ENCODE assay signal across 16 cellular contexts in the genomic region with DNA sequence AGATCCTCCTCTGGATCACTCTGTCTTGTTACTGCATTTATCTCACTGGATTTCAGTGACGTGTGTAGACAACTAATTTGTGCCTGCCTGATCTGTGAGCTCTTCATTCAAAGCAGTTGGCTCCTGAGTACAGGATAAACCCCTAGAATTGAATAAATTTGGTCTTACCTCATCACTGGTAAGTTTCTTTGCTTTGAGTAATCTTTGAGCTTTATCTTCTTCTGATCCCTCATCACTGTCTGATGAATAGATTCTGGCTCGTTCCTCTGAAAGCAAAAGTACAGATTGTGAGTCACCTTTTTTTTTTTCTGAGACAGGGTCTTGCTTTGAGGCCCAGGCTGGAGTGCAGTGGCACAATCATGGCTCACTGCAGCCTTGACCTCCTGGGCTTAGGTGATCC.
"Had no signal": no experiment of that assay in that cellular context is flagged by ENCODE, and none has a peak within 500 bp of the region (broad histone marks: within the 10 kb centered on the region; RNA-seq: fewer than 3 reads in every experiment).

No MANE protein-coding gene starts in this region.

- H3K4me3 Mint-ChIP-seq: activated naive CD4-positive, alpha-beta T cell treated with anti-CD3 and anti-CD28 coated beads, Interleukin-2, amount 10 ng/mL, durations not matched to agents 7 days and 5 days; brain; naive thymus-derived CD4-positive, alpha-beta T cell had no signal

- H3K27me3 ChIP-seq: esophagus squamous epithelium, pancreas, stomach, testis, upper lobe of left lung had no signal

- H3K4me3 ChIP-seq: coronary artery, esophagus squamous epithelium, left ventricle myocardium inferior, pancreas, stomach, testis, upper lobe of left lung had no signal

- DNase-seq: activated naive CD4-positive, alpha-beta T cell treated with anti-CD3 and anti-CD28 coated beads, Interleukin-2, amount 10 ng/mL, durations not matched to agents 7 days and 5 days; central memory CD4-positive, alpha-beta T cell; effector CD4-positive, alpha-beta T cell; esophagus squamous epithelium; foreskin fibroblast; hippocampal formation; left ventricle myocardium inferior; naive thymus-derived CD4-positive, alpha-beta T cell; pancreas; SHP77 treated with DMSO at 0.1 percent for 48 hours; stomach; testis; upper lobe of left lung had no signal

- H3K27me3 Mint-ChIP-seq: activated naive CD4-positive, alpha-beta T cell treated with anti-CD3 and anti-CD28 coated beads, Interleukin-2, amount 10 ng/mL, durations not matched to agents 7 days and 5 days; brain; naive thymus-derived CD4-positive, alpha-beta T cell had no signal

- H3K9me3 ChIP-seq: esophagus squamous epithelium, left ventricle myocardium inferior, pancreas, stomach, testis, upper lobe of left lung had no signal

- H3K9me3 Mint-ChIP-seq: activated naive CD4-positive, alpha-beta T cell treated with anti-CD3 and anti-CD28 coated beads, Interleukin-2, amount 10 ng/mL, durations not matched to agents 7 days and 5 days; brain; naive thymus-derived CD4-positive, alpha-beta T cell had no signal

- H3K4me1 Mint-ChIP-seq: activated naive CD4-positive, alpha-beta T cell treated with anti-CD3 and anti-CD28 coated beads, Interleukin-2, amount 10 ng/mL, durations not matched to agents 7 days and 5 days; brain had no signal

- H3K27ac ChIP-seq: coronary artery, esophagus squamous epithelium, left ventricle myocardium inferior, pancreas, stomach, testis, upper lobe of left lung had no signal

- ATAC-seq: naive thymus-derived CD4-positive, alpha-beta T cell; pancreas; sciatic nerve had no signal

- H3K27ac Mint-ChIP-seq: activated naive CD4-positive, alpha-beta T cell treated with anti-CD3 and anti-CD28 coated beads, Interleukin-2, amount 10 ng/mL, durations not matched to agents 7 days and 5 days had no signal

- H3K4me1 ChIP-seq: esophagus squamous epithelium, left ventricle myocardium inferior, pancreas, testis, upper lobe of left lung had no signal
